8 cellular contexts compared by ENCODE assay signal in genomic region chr7:36207451-36208291, GRCh38. TPM values are rescaled to one million over a fixed set of nuclear protein-coding genes. Genes with fewer than 3 reads are reported as not detected.
DNase-seq lines count a peak whose midpoint lies in the region; ATAC-seq and TF ChIP-seq lines count a peak whose summit lies in the region.

No MANE protein-coding gene starts in this region.

- no peak overlapping the region for H3K27ac ChIP-seq in suprapubic skin

- H3K27me3 ChIP-seq in suprapubic skin = no peaks in the 10 kb centered on the region

- no peaks in the 10 kb centered on the region for H3K36me3 Mint-ChIP-seq in MCF 10A (ENCODE audit: insufficient read depth, unreplicated experiment)

- no TSS peak for BruUV-seq in MCF 10A (replicated peaks; lab: Mats Ljungman, UMichigan)

- POLR2A ChIA-PET in MCF 10A (lab: Yijun Ruan, JAX) = no interaction called here

- no peak overlapping the region for H3K4me3 Mint-ChIP-seq in MCF 10A (ENCODE audit: unreplicated experiment)

- no peak for TF ChIP-seq POLR2A in suprapubic skin (IDR thresholded peaks at IDR 0.05)

- DNase-seq in AG08395 (ENCODE audit: low spot score) (peak; percentile 65), Kasumi-1 (lab: John Stamatoyannopoulos, UW) (peak; percentile 74 to 81), MCF 10A (ENCODE audit: unreplicated experiment) (peak; percentile 53), left colon (peak; percentile 42 to 60), suprapubic skin (ENCODE audit: low spot score in 2 of 2) (no peak), NCI-H2171 treated with DMSO at 0.1 percent for 48 hours (lab: John Stamatoyannopoulos, UW) (no peak)
- DNase-seq in activated CD8-positive, alpha-beta memory T cell treated with anti-CD3 and anti-CD28 coated beads for 24 hours = no peak

- no peaks in the 10 kb centered on the region for H3K36me3 ChIP-seq in suprapubic skin

- H3K27ac Mint-ChIP-seq in MCF 10A (ENCODE audit: low read depth, unreplicated experiment) = no peak overlapping the region

- no peaks in the 10 kb centered on the region for H3K27me3 Mint-ChIP-seq in MCF 10A (ENCODE audit: insufficient read depth, unreplicated experiment)

- TF ChIP-seq CTCF in MCF 10A (IDR thresholded peaks at IDR 0.05; ENCODE audit: unreplicated experiment) = no peak
- no peak for TF ChIP-seq CTCF in suprapubic skin (IDR thresholded peaks at IDR 0.05)

- TF ChIP-seq EP300 in suprapubic skin (IDR thresholded peaks at IDR 0.05) = peak; percentile 32

- no peak overlapping the region for H3K4me3 ChIP-seq in suprapubic skin

- no peaks in the 10 kb centered on the region for H3K9me3 Mint-ChIP-seq in MCF 10A (ENCODE audit: unreplicated experiment)

- peak; percentile 44 for ATAC-seq in left colon
- no peak for ATAC-seq in HG03039 (IDR thresholded peaks at IDR 0.05; ENCODE audit: unreplicated experiment)

- H3K9me3 ChIP-seq in suprapubic skin = no peaks in the 10 kb centered on the region

- intact Hi-C loops in MCF 10A (cut with micrococcal nuclease) = no loop called here
- intact Hi-C loops in left colon (cut with DNase I, micrococcal nuclease) = no loop called here

- CTCF ChIA-PET in MCF 10A (lab: Yijun Ruan, JAX) = interaction anchor here (0.6 to 1.2 kb wide), 3 partner anchors 18 to 39 kb away, joined by 3 to 5 read pairs (median 4); no protein-coding TSS in a partner anchor

- 53% methylated on average over 10 of the region's 10 CpGs for WGBS in suprapubic skin

- H3K4me1 ChIP-seq in suprapubic skin = peaks cover 34% of the 10 kb centered on the region

- H3K4me1 Mint-ChIP-seq in MCF 10A (ENCODE audit: insufficient read depth, unreplicated experiment) = no peaks in the 10 kb centered on the region

RNA-seq across cellular contexts. Expression of gene EEPD1, which starts 54.6 kb away (rescaled TPM):
- total RNA-seq in MCF 10A (2022) = 0.37 and 0.70 TPM in 2 replicates
- 10 to 100 TPM; 10.2 to 13.4 TPM for total RNA-seq in left colon
- total RNA-seq in suprapubic skin = 10 to 100 TPM; 11.7 to 18.2 (median 16.1) TPM

Comparison
In these comparisons a context has a peak if more than half of its experiments do, and no peak if none do; other contexts are left out.
1. DNase-seq: peak in AG08395 (single experiment), Kasumi-1 (2 of 2), MCF 10A (single experiment) and left colon (2 of 2); none in suprapubic skin (0 of 2), NCI-H2171 treated with DMSO at 0.1 percent for 48 hours (single experiment) and activated CD8-positive, alpha-beta memory T cell treated with anti-CD3 and anti-CD28 coated beads for 24 hours (single experiment).